1 cellular context compared by ENCODE assay signal in genomic region chr11:71120346-71120963, GRCh38.
TF ChIP-seq lines count a peak whose summit lies in the region.

No MANE protein-coding gene starts in this region.

TF ChIP-seq in WTC11, 78 proteins besides CTCF, POLR2A, EP300 and RAD21 (continued from another document):
- TF ChIP-seq PREB (CRISPR knock-in tag; IDR thresholded peaks at IDR 0.05; ENCODE audit: borderline replicate concordance) (no peak), RORB (CRISPR knock-in tag; IDR thresholded peaks at IDR 0.05) (no peak), ARID4B (CRISPR knock-in tag; IDR thresholded peaks at IDR 0.05; ENCODE audit: borderline replicate concordance) (peak; percentile 48; the same call in 1 of the 2 replicates), IRF2 (CRISPR knock-in tag; IDR thresholded peaks at IDR 0.05; ENCODE audit: borderline replicate concordance, low read depth) (no peak), HMGXB4 (CRISPR knock-in tag; IDR thresholded peaks at IDR 0.05) (no peak), SMAD4 (CRISPR knock-in tag; IDR thresholded peaks at IDR 0.05) (no peak), ATF1 (CRISPR knock-in tag; IDR thresholded peaks at IDR 0.05) (no peak), ATF6 (CRISPR knock-in tag; IDR thresholded peaks at IDR 0.05) (no peak), ESRRA (CRISPR knock-in tag; IDR thresholded peaks at IDR 0.05; ENCODE audit: borderline replicate concordance) (no peak), CDX4 (CRISPR knock-in tag; IDR thresholded peaks at IDR 0.05; ENCODE audit: borderline replicate concordance) (no peak), ZNF671 (CRISPR knock-in tag; IDR thresholded peaks at IDR 0.05) (no peak)
